ENCODE assay signal across 10 cellular contexts in genomic region chr9:92535940-92536850, GRCh38. TPM values are rescaled to one million over a fixed set of nuclear protein-coding genes. Genes with fewer than 3 reads are reported as not detected.
DNase-seq lines count a peak whose midpoint lies in the region; ATAC-seq, FAIRE-seq and TF ChIP-seq lines count a peak whose summit lies in the region.
"Had no signal": no experiment of that assay in that cellular context is flagged by ENCODE, and none has a peak within 500 bp of the region (broad histone marks: within the 10 kb centered on the region; RNA-seq: fewer than 3 reads in every experiment).

Gene ECM2 (minus strand): TSS chr9:92535990. CDS start chr9:92522866, 13,124 bp downstream.

- WGBS in right cardiac atrium = 46% methylated on average over 7 of the region's 7 CpGs

- no peaks in the 10 kb centered on the region for H3K27me3 Mint-ChIP-seq in astrocyte (ENCODE audit: low read depth, unreplicated experiment)

- no peaks in the 10 kb centered on the region for H3K27me3 ChIP-seq in astrocyte (ENCODE audit: insufficient read depth, low read length)
- no peaks in the 10 kb centered on the region for H3K27me3 ChIP-seq in right cardiac atrium (ENCODE audit: control insufficient read depth, insufficient read depth)

- intact Hi-C loops in right cardiac atrium (cut with DNase I) = no loop called here
- intact Hi-C loops in sciatic nerve (cut with DNase I) = no loop called here

- no peaks in the 10 kb centered on the region for H3K79me2 ChIP-seq in astrocyte (ENCODE audit: insufficient read depth, low read length)

- H3K4me3 Mint-ChIP-seq in astrocyte (ENCODE audit: unreplicated experiment) = no peak within 1 kb of the TSS
- H3K4me3 Mint-ChIP-seq: activated T-cell treated with anti-CD3 and anti-CD28 coated beads, Interleukin-2, amount 50 U/mL, for 4 hours had no signal

- TF ChIP-seq CTCF in D721Med (IDR thresholded peaks at IDR 0.05; ENCODE audit: insufficient read depth, missing control alignments) (no peak), astrocyte (IDR thresholded peaks at IDR 0.05; ENCODE audit: insufficient read depth, low read depth, low read length) (no peak)

- H3K36me3 ChIP-seq in astrocyte (ENCODE audit: insufficient read depth, low read length) = no peaks in the 10 kb centered on the region

- no peaks in the 10 kb centered on the region for H3K9me3 Mint-ChIP-seq in astrocyte (ENCODE audit: unreplicated experiment)

- peak within 1 kb of the TSS; percentile 6 for H3K27ac Mint-ChIP-seq in astrocyte (ENCODE audit: unreplicated experiment)

- H3K9me3 ChIP-seq in astrocyte (ENCODE audit: insufficient read depth, low read depth, low read length) (no peaks in the 10 kb centered on the region), right cardiac atrium (ENCODE audit: control insufficient read depth, low read length) (no peaks in the 10 kb centered on the region)

- H3K4me1 ChIP-seq in astrocyte (ENCODE audit: insufficient read depth, low read length) = peaks cover 8% of the 10 kb centered on the region
- H3K4me1 ChIP-seq in right cardiac atrium (ENCODE audit: control insufficient read depth, insufficient read depth, low read length) = no peaks in the 10 kb centered on the region

- no peaks in the 10 kb centered on the region for H3K36me3 Mint-ChIP-seq in astrocyte (ENCODE audit: low read depth, unreplicated experiment)

- peak; percentile 34 to 60 for ATAC-seq in right cardiac atrium
- peak; percentile 89 for ATAC-seq in sciatic nerve
- ATAC-seq in GM19328 (IDR thresholded peaks at IDR 0.05; ENCODE audit: unreplicated experiment) = no peak
- ATAC-seq in HG02973 (IDR thresholded peaks at IDR 0.05; ENCODE audit: unreplicated experiment) = no peak
- ATAC-seq: activated T-cell treated with anti-CD3 and anti-CD28 coated beads, Interleukin-2, amount 50 U/mL, for 4 hours had no signal

- H3K4me3 ChIP-seq in astrocyte (ENCODE audit: insufficient read depth, low read depth, low read length) = peak within 1 kb of the TSS; percentile 1
- H3K4me3 ChIP-seq in right cardiac atrium (ENCODE audit: low read length) = peak within 1 kb of the TSS; percentile 49

- no peaks in the 10 kb centered on the region for H4K20me1 ChIP-seq in astrocyte (ENCODE audit: insufficient read depth, low read length)

- peak within 1 kb of the TSS; percentile 25 for H3K9ac ChIP-seq in astrocyte (ENCODE audit: low read length)

- peak within 1 kb of the TSS; percentile 1 for H3K27ac ChIP-seq in astrocyte (ENCODE audit: low read depth, low read length)
- no peak within 1 kb of the TSS for H3K27ac ChIP-seq in right cardiac atrium (ENCODE audit: low read length)

- H3K4me1 Mint-ChIP-seq in astrocyte (ENCODE audit: low read depth, unreplicated experiment) = peaks cover 9% of the 10 kb centered on the region

- FAIRE-seq in D721Med (lab: Jason Lieb, UNC) (peak; percentile 53), astrocyte (lab: Jason Lieb, UNC) (peak; percentile 58)

- DNase-seq in D721Med (ENCODE audit: insufficient read length, low spot score) (no peak), astrocyte (ENCODE audit: low read depth) (peak; percentile 53), right cardiac atrium (no peak), sciatic nerve (ENCODE audit: low spot score) (no peak), NCI-H2081 (lab: John Stamatoyannopoulos, UW) (no peak), anterior cingulate cortex (lab: John Stamatoyannopoulos, UW) (no peak)
- DNase-seq: activated T-cell treated with anti-CD3 and anti-CD28 coated beads, Interleukin-2, amount 50 U/mL, for 4 hours; SHP77 had no signal

- H2AFZ ChIP-seq in astrocyte (ENCODE audit: low read depth, low read length) = peak within 1 kb of the TSS; percentile 47

- peak within 1 kb of the TSS; percentile 47 for H3K4me2 ChIP-seq in astrocyte (ENCODE audit: low read length)

RNA-seq across cellular contexts. Expression of gene ECM2, which starts in this region (rescaled TPM):
- total RNA-seq in astrocyte (0.18 and 0.22 TPM in 2 replicates), right cardiac atrium (10 to 100 TPM; 11.1 to 17.6 (median 13.5) TPM), sciatic nerve (62.0 TPM)
- polyA plus RNA-seq in right cardiac atrium = 10.8 TPM
- total RNA-seq: activated T-cell treated with anti-CD3 and anti-CD28 coated beads, Interleukin-2, amount 50 U/mL, for 4 hours had no signal

Comparison
In these comparisons a context has a peak if more than half of its experiments do, and no peak if none do; other contexts are left out.
1. Peak in DNase-seq, H3K4me3 ChIP-seq, H3K27ac ChIP-seq, H3K9ac ChIP-seq and H3K4me2 ChIP-seq in astrocyte; RNA of the gene not detected or under 1 TPM.
2. ATAC-seq: peak in right cardiac atrium (2 of 2) and sciatic nerve (single experiment); none in GM19328 (single experiment) and HG02973 (single experiment).